In genomic region chr6:27241443-27241842, GRCh38 we compare ENCODE assay signal across 27 cellular contexts.
"Had no signal": no experiment of that assay in that cellular context is flagged by ENCODE, and none has a peak within 500 bp of the region (broad histone marks: within the 10 kb centered on the region; RNA-seq: fewer than 3 reads in every experiment).

No MANE protein-coding gene starts in this region.

- H3K4me1 ChIP-seq: adrenal gland, breast epithelium, Peyer's patch had no signal

- H3K36me3 ChIP-seq: adrenal gland, breast epithelium, MG63, Peyer's patch, WERI-Rb-1 had no signal

- ATAC-seq: activated CD4-positive, alpha-beta T cell treated with anti-CD3 and anti-CD28 coated beads for 36 hours; activated CD8-positive, alpha-beta T cell treated with anti-CD3 and anti-CD28 coated beads for 36 hours; T-cell had no signal

- DNase-seq: activated CD4-positive, alpha-beta T cell treated with anti-CD3 and anti-CD28 coated beads for 36 hours; activated CD8-positive, alpha-beta memory T cell treated with anti-CD3 and anti-CD28 coated beads, Interleukin-2, amount 50 U/mL, for 4 hours; activated CD8-positive, alpha-beta T cell treated with anti-CD3 and anti-CD28 coated beads for 36 hours; activated naive CD4-positive, alpha-beta T cell treated with anti-CD3 and anti-CD28 coated beads, Interleukin-2, amount 50 U/mL, for 16 hours; activated naive CD8-positive, alpha-beta T cell treated with anti-CD3 and anti-CD28 coated beads, Interleukin-2, amount 10 ng/mL, durations not matched to agents 7 days and 5 days; adrenal gland; anterior cingulate cortex; central memory CD4-positive, alpha-beta T cell; MG63; MV-4-11; NCI-H1092 treated with DMSO at 0.1 percent for 48 hours; NCI-H1417 treated with DMSO at 0.1 percent for 48 hours; NCI-H187; NCI-H2081; NCI-H226; NCI-H526; NCI-H774; NK-92 treated with Interleukin-12 subunit alpha and Interleukin-12 subunit beta, amount 100 ng/mL, for 24 hours; OCI-M1; Peyer's patch; SHP77 treated with DMSO at 0.1 percent for 48 hours; T-cell; T-helper 2 cell; WERI-Rb-1 had no signal

- H3K27ac ChIP-seq: adrenal gland, breast epithelium, coronary artery, Peyer's patch, SK-N-MC, WERI-Rb-1 had no signal

- H3K9me3 ChIP-seq: adrenal gland, breast epithelium, MG63, Peyer's patch had no signal

- H3K27me3 ChIP-seq: MG63 had no signal

- H3K4me3 ChIP-seq: adrenal gland, breast epithelium, coronary artery, MG63, Peyer's patch, SK-N-MC had no signal
